In genomic region chr7:34823650-34824258, GRCh38 we compare ENCODE assay signal across 8 cellular contexts.
DNase-seq lines count a peak whose midpoint lies in the region; ATAC-seq and TF ChIP-seq lines count a peak whose summit lies in the region.

No MANE protein-coding gene starts in this region.

- no peak for TF ChIP-seq EP300 in gastroesophageal sphincter (IDR thresholded peaks at IDR 0.05)

- CTCF ChIA-PET in CD8-positive, alpha-beta memory T cell (lab: Charles Lee): interaction anchor here (0.9 to 1.2 kb wide), 4 partner anchors 206 to 696 kb away, joined by 4 to 8 read pairs (median 4); no protein-coding TSS in a partner anchor
- CTCF ChIA-PET in PC-9 (lab: Charles Lee): interaction anchor here (0.8 to 1.0 kb wide), 3 partner anchors 76 to 212 kb away, joined by 3 to 5 read pairs (median 5); no protein-coding TSS in a partner anchor

- no peak overlapping the region for H3K4me3 Mint-ChIP-seq in CD8-positive, alpha-beta memory T cell

- TF ChIP-seq CTCF in PC-9 (conservative IDR thresholded peaks at IDR 0.05) (peak; percentile 99), gastroesophageal sphincter (IDR thresholded peaks at IDR 0.05) (peak; percentile 56 to 74 (median 63))

- H3K79me2 ChIP-seq in PC-9 (ENCODE audit: low read depth): no peaks in the 10 kb centered on the region

- H2AFZ ChIP-seq in PC-9: no peak overlapping the region

- 45 to 53% methylated on average over 7 of the region's 7 CpGs for WGBS in gastroesophageal sphincter (ENCODE audit: low coverage in 1 of 2), 2 donors

- no peaks in the 10 kb centered on the region for H3K4me1 Mint-ChIP-seq in CD8-positive, alpha-beta memory T cell

- H3K9me3 Mint-ChIP-seq in CD8-positive, alpha-beta memory T cell: no peaks in the 10 kb centered on the region

- no peaks in the 10 kb centered on the region for H3K4me1 ChIP-seq in CD8-positive, alpha-beta memory T cell (ENCODE audit: insufficient read depth, low read length)
- H3K4me1 ChIP-seq in PC-9 (replicated peaks; ENCODE audit: insufficient read depth) (peaks cover 14% of the 10 kb centered on the region), gastroesophageal sphincter (no peaks in the 10 kb centered on the region)

- no peaks in the 10 kb centered on the region for H3K36me3 ChIP-seq in CD8-positive, alpha-beta memory T cell (ENCODE audit: insufficient read depth, low read length)
- H3K36me3 ChIP-seq in PC-9 (ENCODE audit: low read depth) (no peaks in the 10 kb centered on the region), gastroesophageal sphincter (no peaks in the 10 kb centered on the region)

- peak; percentile 9 to 61 (median 30) for DNase-seq in CD8-positive, alpha-beta memory T cell
- DNase-seq in GM19238 (ENCODE audit: insufficient read length, low spot score) (peak; percentile 35), PC-9 (peak; percentile 58 to 66), putamen (ENCODE audit: low spot score) (peak; percentile 53), GOT3 (lab: John Stamatoyannopoulos, UW) (no peak)
- peak; percentile 29 for DNase-seq in activated T-helper 9 cell treated with anti-CD3 and anti-CD28 coated beads, Interleukin-2, amount 50 U/mL, for 16 hours (ENCODE audit: low read depth)

- no peaks in the 10 kb centered on the region for H3K27me3 ChIP-seq in CD8-positive, alpha-beta memory T cell (ENCODE audit: insufficient read depth, low read length, poor library complexity, severe bottlenecking)
- no peaks in the 10 kb centered on the region for H3K27me3 ChIP-seq in PC-9 (ENCODE audit: insufficient read depth, low read depth)
- H3K27me3 ChIP-seq in gastroesophageal sphincter: no peaks in the 10 kb centered on the region

- ATAC-seq in HG03439 (IDR thresholded peaks at IDR 0.05; ENCODE audit: unreplicated experiment): peak; percentile 73
- no peak for ATAC-seq in gastroesophageal sphincter

- no peaks in the 10 kb centered on the region for H4K20me1 ChIP-seq in PC-9 (ENCODE audit: insufficient read depth)

- BruUV-seq in PC-9 (replicated peaks; lab: Mats Ljungman, UMichigan): no TSS peak

- H3K4me2 ChIP-seq in PC-9: no peak overlapping the region

- no peaks in the 10 kb centered on the region for H3K9me2 ChIP-seq in PC-9 (ENCODE audit: insufficient read depth)

- TF ChIP-seq POLR2A in gastroesophageal sphincter (IDR thresholded peaks at IDR 0.05): no peak

- no peak overlapping the region for H3K27ac ChIP-seq in CD8-positive, alpha-beta memory T cell (ENCODE audit: low read depth, low read length)
- H3K27ac ChIP-seq in PC-9: no peak overlapping the region
- H3K27ac ChIP-seq in gastroesophageal sphincter: no peak overlapping the region

- no peak overlapping the region for H3K4me3 ChIP-seq in CD8-positive, alpha-beta memory T cell (ENCODE audit: low read length)
- H3K4me3 ChIP-seq in PC-9 (no peak overlapping the region), gastroesophageal sphincter (no peak overlapping the region)

- peak overlapping the region in 1 of 8 donors; percentile 26 for H3K27ac Mint-ChIP-seq in CD8-positive, alpha-beta memory T cell

- POLR2A ChIA-PET in CD8-positive, alpha-beta memory T cell (lab: Charles Lee): interaction anchor here (0.6 kb wide), 1 partner anchor 1720 kb away, joined by 3 read pairs; no protein-coding TSS in a partner anchor
- POLR2A ChIA-PET in PC-9 (lab: Charles Lee; ENCODE audit: unreplicated experiment): interaction anchor here (0.5 kb wide), 1 partner anchor 212 kb away, joined by 8 read pairs; no protein-coding TSS in a partner anchor

- peaks cover 0 to 10% of the 10 kb centered on the region in 2 donors for H3K27me3 Mint-ChIP-seq in CD8-positive, alpha-beta memory T cell

- H3F3A ChIP-seq in PC-9 (ENCODE audit: insufficient read depth, low read depth): no peaks in the 10 kb centered on the region

- intact Hi-C loops in PC-9 (cut with micrococcal nuclease; ENCODE audit: unreplicated experiment): loop anchor here (1.0 to 10.0 kb wide), 4 partner anchors 66 to 801 kb away; no protein-coding TSS in a partner anchor

- H3K9me3 ChIP-seq in CD8-positive, alpha-beta memory T cell (ENCODE audit: low read length): no peaks in the 10 kb centered on the region
- H3K9me3 ChIP-seq in PC-9 (ENCODE audit: insufficient read depth, low read depth): 0 out of 2 replicates have a peak, but pooled peaks cover 4% of the 10 kb centered on the region
- H3K9me3 ChIP-seq in gastroesophageal sphincter: no peaks in the 10 kb centered on the region

- H3K36me3 Mint-ChIP-seq in CD8-positive, alpha-beta memory T cell: no peaks in the 10 kb centered on the region
